In genomic region chr16:8868272-8869211, GRCh38 we compare ENCODE assay signal across 8 cellular contexts. TPM values are rescaled to one million over a fixed set of nuclear protein-coding genes. Genes with fewer than 3 reads are reported as not detected.
A peak's percentile ranks its signal among the peaks of the same experiment; 100 is the strongest.
DNase-seq lines count a peak whose midpoint lies in the region; ATAC-seq and TF ChIP-seq lines count a peak whose summit lies in the region.

Gene CARHSP1 (minus strand): TSS chr16:8869006. CDS start chr16:8859328, 9,678 bp downstream.

- no peak for TF ChIP-seq CTCF in LNCaP clone FGC (IDR thresholded peaks at IDR 0.05; ENCODE audit: control insufficient read depth, extremely low read depth, insufficient read depth)
- no peak for TF ChIP-seq CTCF in nephron (IDR thresholded peaks at IDR 0.05; ENCODE audit: unreplicated experiment in 3 of 3)

- no peaks in the 10 kb centered on the region for H3K27me3 Mint-ChIP-seq in activated T-helper 2 cell treated with anti-CD3 and anti-CD28 coated beads, Interferon-gamma antibody, Interleukin-2, Interleukin-4, amounts not matched to agents 10 μg/mL and 5 μg/mL and 100 μg/mL, durations not matched to agents 14 hours and 24 hours and 36 hours (ENCODE audit: low read depth)
- no peaks in the 10 kb centered on the region for H3K27me3 Mint-ChIP-seq in nephron (ENCODE audit: low read depth)
- H3K27me3 Mint-ChIP-seq in stimulated activated naive CD8-positive, alpha-beta T cell treated with anti-CD3 and anti-CD28 coated beads, Interleukin-15, amount 100 ng/mL, for 72 hours, result no peaks in the 10 kb centered on the region

- DNase-seq in Daoy (ENCODE audit: low read depth), result peak; percentile 91
- DNase-seq in GOT3 (lab: John Stamatoyannopoulos, UW), result peak; percentile 80
- DNase-seq in LNCaP clone FGC (ENCODE audit: low read depth), result peak; percentile 72
- peak; percentile 97 for DNase-seq in RPMI8226
- DNase-seq in activated T-helper 2 cell treated with anti-CD3 and anti-CD28 coated beads, Interferon-gamma antibody, Interleukin-2, Interleukin-4, amounts not matched to agents 10 μg/mL and 5 μg/mL and 100 μg/mL, durations not matched to agents 14 hours and 24 hours and 36 hours (ENCODE audit: low spot score), result peak; percentile 84
- DNase-seq in fibroblast of peridontal ligament (ENCODE audit: extremely low read depth), result peak; percentile 70
- DNase-seq in stimulated activated naive CD8-positive, alpha-beta T cell treated with anti-CD3 and anti-CD28 coated beads, Interleukin-15, amount 100 ng/mL, for 72 hours, result peak; percentile 84 to 91

- H3K36me3 Mint-ChIP-seq in activated T-helper 2 cell treated with anti-CD3 and anti-CD28 coated beads, Interferon-gamma antibody, Interleukin-2, Interleukin-4, amounts not matched to agents 10 μg/mL and 5 μg/mL and 100 μg/mL, durations not matched to agents 14 hours and 24 hours and 36 hours (ENCODE audit: low read depth), result peaks cover 23% of the 10 kb centered on the region
- no peaks in the 10 kb centered on the region for H3K36me3 Mint-ChIP-seq in nephron (ENCODE audit: low read depth)

- ATAC-seq in stimulated activated naive CD8-positive, alpha-beta T cell treated with anti-CD3 and anti-CD28 coated beads, Interleukin-15, amount 100 ng/mL, for 72 hours, result peak; percentile 78

- intact Hi-C loops in activated T-helper 2 cell treated with anti-CD3 and anti-CD28 coated beads, Interferon-gamma antibody, Interleukin-2, Interleukin-4, amounts not matched to agents 10 μg/mL and 5 μg/mL and 100 μg/mL, durations not matched to agents 14 hours and 24 hours and 36 hours (cut with micrococcal nuclease), result loop anchor here (1.0 to 2.0 kb wide), 4 partner anchors 71 to 248 kb away; partner anchors contain the start of genes HAPSTR1, METTL22, PMM2 and TMEM186

- peak within 1 kb of the TSS; percentile 97 for H3K4me3 Mint-ChIP-seq in activated T-helper 2 cell treated with anti-CD3 and anti-CD28 coated beads, Interferon-gamma antibody, Interleukin-2, Interleukin-4, amounts not matched to agents 10 μg/mL and 5 μg/mL and 100 μg/mL, durations not matched to agents 14 hours and 24 hours and 36 hours (ENCODE audit: low read depth)
- H3K4me3 Mint-ChIP-seq in nephron, result peak within 1 kb of the TSS; percentile 89 to 99 (median 95)
- H3K4me3 Mint-ChIP-seq in stimulated activated naive CD8-positive, alpha-beta T cell treated with anti-CD3 and anti-CD28 coated beads, Interleukin-15, amount 100 ng/mL, for 72 hours, result peak within 1 kb of the TSS; percentile 92 to 99

- H3K9me3 Mint-ChIP-seq in activated T-helper 2 cell treated with anti-CD3 and anti-CD28 coated beads, Interferon-gamma antibody, Interleukin-2, Interleukin-4, amounts not matched to agents 10 μg/mL and 5 μg/mL and 100 μg/mL, durations not matched to agents 14 hours and 24 hours and 36 hours, result no peaks in the 10 kb centered on the region
- no peaks in the 10 kb centered on the region for H3K9me3 Mint-ChIP-seq in nephron
- H3K9me3 Mint-ChIP-seq in stimulated activated naive CD8-positive, alpha-beta T cell treated with anti-CD3 and anti-CD28 coated beads, Interleukin-15, amount 100 ng/mL, for 72 hours, result no peaks in the 10 kb centered on the region

- H3K4me3 ChIP-seq in LNCaP clone FGC (ENCODE audit: low read depth, low read length), result peak within 1 kb of the TSS; percentile 78

- peak within 1 kb of the TSS; percentile 96 for H3K27ac Mint-ChIP-seq in activated T-helper 2 cell treated with anti-CD3 and anti-CD28 coated beads, Interferon-gamma antibody, Interleukin-2, Interleukin-4, amounts not matched to agents 10 μg/mL and 5 μg/mL and 100 μg/mL, durations not matched to agents 14 hours and 24 hours and 36 hours
- H3K27ac Mint-ChIP-seq in nephron, result peak within 1 kb of the TSS; percentile 84 to 90 (median 87)
- H3K27ac Mint-ChIP-seq in stimulated activated naive CD8-positive, alpha-beta T cell treated with anti-CD3 and anti-CD28 coated beads, Interleukin-15, amount 100 ng/mL, for 72 hours, result peak within 1 kb of the TSS; percentile 97 to 98

- peaks cover 35% of the 10 kb centered on the region for H3K4me1 Mint-ChIP-seq in activated T-helper 2 cell treated with anti-CD3 and anti-CD28 coated beads, Interferon-gamma antibody, Interleukin-2, Interleukin-4, amounts not matched to agents 10 μg/mL and 5 μg/mL and 100 μg/mL, durations not matched to agents 14 hours and 24 hours and 36 hours (ENCODE audit: low read depth)
- H3K4me1 Mint-ChIP-seq in nephron, result peaks cover 50% of the 10 kb centered on the region
- H3K4me1 Mint-ChIP-seq in stimulated activated naive CD8-positive, alpha-beta T cell treated with anti-CD3 and anti-CD28 coated beads, Interleukin-15, amount 100 ng/mL, for 72 hours, result peaks cover 67% of the 10 kb centered on the region

RNA-seq across cellular contexts. Expression of gene CARHSP1, which starts in this region (rescaled TPM):
- 55.9 and 58.5 TPM in 2 replicates for total RNA-seq in Daoy (2014; rRNA removed; shearing (Covaris generic))
- 84.4 and 90.8 TPM in 2 replicates for total RNA-seq in activated T-helper 2 cell treated with anti-CD3 and anti-CD28 coated beads, Interferon-gamma antibody, Interleukin-2, Interleukin-4, amounts not matched to agents 10 μg/mL and 5 μg/mL and 100 μg/mL, durations not matched to agents 14 hours and 24 hours and 36 hours

Comparison
In these comparisons a context has a peak if more than half of its experiments do, and no peak if none do; other contexts are left out.
1. Peak in every context shown above with its lines: DNase-seq, ATAC-seq and H3K4me3 ChIP-seq.